16 cellular contexts compared by ENCODE assay signal in genomic region chr4:184427687-184428086, GRCh38. TPM values are rescaled to one million over a fixed set of nuclear protein-coding genes. Genes with fewer than 3 reads are reported as not detected.
A peak's percentile ranks its signal among the peaks of the same experiment; 100 is the strongest.
DNase-seq lines count a peak whose midpoint lies in the region; ATAC-seq and TF ChIP-seq lines count a peak whose summit lies in the region.
"Had no signal": no experiment of that assay in that cellular context is flagged by ENCODE, and none has a peak within 500 bp of the region (broad histone marks: within the 10 kb centered on the region; RNA-seq: fewer than 3 reads in every experiment).

No MANE protein-coding gene starts in this region.

- H3K36me3 ChIP-seq in adrenal gland (replicated peaks in 1 of 2): peaks cover 0 to 41% of the 10 kb centered on the region in 2 donors
- H3K36me3 ChIP-seq in mucosa of rectum (ENCODE audit: control insufficient read depth in 2 of 2, insufficient read depth in 2 of 2, low read length in 2 of 2): peaks cover 24 to 29% of the 10 kb centered on the region in 2 donors
- H3K36me3 ChIP-seq in transverse colon: peaks cover 0 to 24% (median 0%) of the 10 kb centered on the region in 4 donors

- ATAC-seq in activated naive CD4-positive, alpha-beta T cell treated with anti-CD3 and anti-CD28 coated beads, Interleukin-2, amount 50 U/mL, for 72 hours: no peak

- H3K9ac ChIP-seq in mucosa of rectum (ENCODE audit: low read depth in 1 of 2, low read length in 2 of 2): peak overlapping the region in 1 of 2 donors; percentile 58

- TF ChIP-seq CTCF in adrenal gland (IDR thresholded peaks at IDR 0.05): no peak
- TF ChIP-seq CTCF in transverse colon (IDR thresholded peaks at IDR 0.05): no peak

- WGBS in adrenal gland, 4 donors: 10 to 30% (median 19%) methylated on average over 1 of the region's 1 CpG
- 36 to 60% methylated on average over 1 of the region's 1 CpG for WGBS in transverse colon (ENCODE audit: low coverage in 1 of 2), 2 donors

- H3K27me3 ChIP-seq in adrenal gland: no peaks in the 10 kb centered on the region
- H3K27me3 ChIP-seq in mucosa of rectum (ENCODE audit: control insufficient read depth in 2 of 2, insufficient read depth in 2 of 2, low read length in 2 of 2): no peaks in the 10 kb centered on the region
- H3K27me3 ChIP-seq in transverse colon: no peaks in the 10 kb centered on the region
- H3K27me3 ChIP-seq: vagina had no signal

- in situ Hi-C loops in transverse colon (cut with MboI; ENCODE audit: low pct_ligation_motif_present in 1 of 4, low pct_unique_long_range_greater_than_20kb in 1 of 4, low sequenced_read_pairs in 3 of 4): no loop called here

- H3K9me3 Mint-ChIP-seq in activated naive CD4-positive, alpha-beta T cell treated with anti-CD3 and anti-CD28 coated beads, Interleukin-2, amount 50 U/mL, for 72 hours: peaks cover 0 to under 1% of the 10 kb centered on the region in 2 donors

- no peak for DNase-seq in activated naive CD4-positive, alpha-beta T cell treated with anti-CD3 and anti-CD28 coated beads, Interleukin-2, amount 50 U/mL, for 72 hours (ENCODE audit: low spot score in 2 of 2)
- DNase-seq in activated naive CD4-positive, alpha-beta T cell treated with Interleukin-2 at 50 U/mL for 16 hours: no peak
- no peak for DNase-seq in adrenal gland
- DNase-seq in transverse colon: no peak
- DNase-seq in NCI-H748 treated with DMSO at 0.1 percent for 48 hours (lab: John Stamatoyannopoulos, UW): no peak
- DNase-seq in NCI-H2196 (lab: John Stamatoyannopoulos, UW; ENCODE audit: unreplicated experiment): no peak
- no peak for DNase-seq in DMS114 treated with DMSO at 0.1 percent for 48 hours (lab: John Stamatoyannopoulos, UW; ENCODE audit: unreplicated experiment)
- DNase-seq: activated T-cell treated with anti-CD3 and anti-CD28 coated beads, Interleukin-2, amount 50 U/mL, for 48 hours; AML-193; head of caudate nucleus; left cardiac atrium; NCI-H1417; NCI-H524 treated with DMSO at 0.1 percent for 48 hours had no signal

- H3K4me1 ChIP-seq in adrenal gland (replicated peaks in 1 of 2) (peaks cover 27 to 77% of the 10 kb centered on the region in 2 donors), mucosa of rectum (ENCODE audit: control insufficient read depth in 2 of 2, insufficient read depth in 2 of 2, low read length in 2 of 2) (peaks cover 8 to 17% of the 10 kb centered on the region in 2 donors), transverse colon (peaks cover 5 to 39% (median 17%) of the 10 kb centered on the region in 4 donors)

- TF ChIP-seq EP300 in transverse colon (IDR thresholded peaks at IDR 0.05; ENCODE audit: low read depth): no peak

- H3K4me3 ChIP-seq in adrenal gland (no peak overlapping the region), mucosa of rectum (ENCODE audit: low read length in 2 of 2) (no peak overlapping the region), transverse colon (no peak overlapping the region)
- H3K4me3 ChIP-seq: vagina had no signal

- intact Hi-C loops in adrenal gland (cut with DNase I): no loop called here
- intact Hi-C loops in transverse colon (cut with DNase I; ENCODE audit: low total_unique reads): loop anchor here (10.0 kb wide), 1 partner anchor 47 kb away; the partner anchor contains the start of gene IRF2

- peak overlapping the region in 4 of 5 donors; percentile 24 to 64 (median 44) for H3K27ac ChIP-seq in adrenal gland
- peak overlapping the region; percentile 59 to 62 for H3K27ac ChIP-seq in mucosa of rectum (ENCODE audit: low read depth in 2 of 2, low read length in 2 of 2)
- H3K27ac ChIP-seq in transverse colon: peak overlapping the region; percentile 40 to 74 (median 70)
- H3K27ac ChIP-seq: RWPE1, vagina had no signal

- H3K36me3 Mint-ChIP-seq in activated naive CD4-positive, alpha-beta T cell treated with anti-CD3 and anti-CD28 coated beads, Interleukin-2, amount 50 U/mL, for 72 hours: peaks cover 20 to 45% of the 10 kb centered on the region in 2 donors

- H3K9me3 ChIP-seq in adrenal gland (replicated peaks in 1 of 3) (no peaks in the 10 kb centered on the region), mucosa of rectum (ENCODE audit: control insufficient read depth in 2 of 2, low read length in 2 of 2) (no peaks in the 10 kb centered on the region), transverse colon (no peaks in the 10 kb centered on the region)
- H3K9me3 ChIP-seq: vagina had no signal

- peak overlapping the region; percentile 42 to 83 for H3K27ac Mint-ChIP-seq in activated naive CD4-positive, alpha-beta T cell treated with anti-CD3 and anti-CD28 coated beads, Interleukin-2, amount 50 U/mL, for 72 hours

- TF ChIP-seq POLR2A in adrenal gland (IDR thresholded peaks at IDR 0.05): peak in 1 of 2 donors; percentile 31
- no peak for TF ChIP-seq POLR2A in transverse colon (IDR thresholded peaks at IDR 0.05)

RNA-seq across cellular contexts. Expression of gene IRF2, which starts 46.7 kb away (rescaled TPM):
- 10 to 100 TPM; 52.7 to 56.8 TPM for total RNA-seq in activated naive CD4-positive, alpha-beta T cell treated with anti-CD3 and anti-CD28 coated beads, Interleukin-2, amount 50 U/mL, for 72 hours
- 10 to 100 TPM; 35.4 to 93.1 (median 58.3) TPM for total RNA-seq in adrenal gland
- 10 to 100 TPM; 19.0 to 69.7 (median 20.0) TPM for polyA plus RNA-seq in adrenal gland
- 10 to 100 TPM; 15.3 to 85.3 (median 42.5) TPM for total RNA-seq in transverse colon
